In genomic region chr1:44294588-44295007, GRCh38 we compare ENCODE assay signal across 8 cellular contexts.
A peak's percentile ranks its signal among the peaks of the same experiment; 100 is the strongest.
DNase-seq lines count a peak whose midpoint lies in the region; ATAC-seq and TF ChIP-seq lines count a peak whose summit lies in the region.

No MANE protein-coding gene starts in this region.

- no peak; the same call in 1 of the 2 replicates for TF ChIP-seq CTCF in PC-9 (conservative IDR thresholded peaks at IDR 0.05)

- H4K20me1 ChIP-seq in PC-9 (ENCODE audit: insufficient read depth), result no peaks in the 10 kb centered on the region; the same call in 1 of the 2 replicates

- peaks cover 15% of the 10 kb centered on the region; the same call in 1 of the 2 replicates for H3K36me3 ChIP-seq in PC-9 (ENCODE audit: low read depth)

- no peak overlapping the region for H3K4me2 ChIP-seq in PC-9

- H3K79me2 ChIP-seq in PC-9 (ENCODE audit: low read depth), result no peaks in the 10 kb centered on the region

- BruUV-seq in PC-9 (replicated peaks; lab: Mats Ljungman, UMichigan), result no TSS peak

- POLR2A ChIA-PET in PC-9 (lab: Charles Lee; ENCODE audit: unreplicated experiment), result no interaction called here

- no peak overlapping the region for H3K4me3 ChIP-seq in PC-9

- intact Hi-C loops in PC-9 (cut with micrococcal nuclease; ENCODE audit: unreplicated experiment), result no loop called here

- H3K9me3 ChIP-seq in PC-9 (ENCODE audit: insufficient read depth, low read depth), result no peaks in the 10 kb centered on the region

- DNase-seq in EH (ENCODE audit: low read depth), result peak; percentile 94
- peak; percentile 98 for DNase-seq in NCI-H510A treated with DMSO at 0.1 percent for 48 hours (lab: John Stamatoyannopoulos, UW)
- DNase-seq in fibroblast of gingiva (ENCODE audit: low read depth), result peak; percentile 89
- peak; percentile 75 for DNase-seq in pons (ENCODE audit: low spot score)
- DNase-seq in T-helper 1 cell, result no peak
- no peak for DNase-seq in PC-9

- H3K27me3 ChIP-seq in PC-9 (ENCODE audit: insufficient read depth, low read depth), result no peaks in the 10 kb centered on the region

- ATAC-seq in GM21786 (IDR thresholded peaks at IDR 0.05; ENCODE audit: unreplicated experiment) (no peak), HG03095 (IDR thresholded peaks at IDR 0.05; ENCODE audit: unreplicated experiment) (no peak)

- no peaks in the 10 kb centered on the region for H3K9me2 ChIP-seq in PC-9 (ENCODE audit: insufficient read depth)

- no peak overlapping the region for H3K27ac ChIP-seq in PC-9

- CTCF ChIA-PET in PC-9 (lab: Charles Lee), result interaction anchor here (0.6 kb wide), 1 partner anchor 63 kb away, joined by 3 read pairs; no protein-coding TSS in a partner anchor

- no peaks in the 10 kb centered on the region for H3K4me1 ChIP-seq in PC-9 (replicated peaks; ENCODE audit: insufficient read depth)

- no peak overlapping the region for H2AFZ ChIP-seq in PC-9

- no peaks in the 10 kb centered on the region for H3F3A ChIP-seq in PC-9 (ENCODE audit: insufficient read depth, low read depth)

Comparison
In these comparisons a context has a peak if more than half of its experiments do, and no peak if none do; other contexts are left out.
1. DNase-seq: peak in EH (single experiment), NCI-H510A treated with DMSO at 0.1 percent for 48 hours (single experiment), fibroblast of gingiva (single experiment) and pons (single experiment); none in T-helper 1 cell (0 of 5) and PC-9 (0 of 2).